In the genomic region with DNA sequence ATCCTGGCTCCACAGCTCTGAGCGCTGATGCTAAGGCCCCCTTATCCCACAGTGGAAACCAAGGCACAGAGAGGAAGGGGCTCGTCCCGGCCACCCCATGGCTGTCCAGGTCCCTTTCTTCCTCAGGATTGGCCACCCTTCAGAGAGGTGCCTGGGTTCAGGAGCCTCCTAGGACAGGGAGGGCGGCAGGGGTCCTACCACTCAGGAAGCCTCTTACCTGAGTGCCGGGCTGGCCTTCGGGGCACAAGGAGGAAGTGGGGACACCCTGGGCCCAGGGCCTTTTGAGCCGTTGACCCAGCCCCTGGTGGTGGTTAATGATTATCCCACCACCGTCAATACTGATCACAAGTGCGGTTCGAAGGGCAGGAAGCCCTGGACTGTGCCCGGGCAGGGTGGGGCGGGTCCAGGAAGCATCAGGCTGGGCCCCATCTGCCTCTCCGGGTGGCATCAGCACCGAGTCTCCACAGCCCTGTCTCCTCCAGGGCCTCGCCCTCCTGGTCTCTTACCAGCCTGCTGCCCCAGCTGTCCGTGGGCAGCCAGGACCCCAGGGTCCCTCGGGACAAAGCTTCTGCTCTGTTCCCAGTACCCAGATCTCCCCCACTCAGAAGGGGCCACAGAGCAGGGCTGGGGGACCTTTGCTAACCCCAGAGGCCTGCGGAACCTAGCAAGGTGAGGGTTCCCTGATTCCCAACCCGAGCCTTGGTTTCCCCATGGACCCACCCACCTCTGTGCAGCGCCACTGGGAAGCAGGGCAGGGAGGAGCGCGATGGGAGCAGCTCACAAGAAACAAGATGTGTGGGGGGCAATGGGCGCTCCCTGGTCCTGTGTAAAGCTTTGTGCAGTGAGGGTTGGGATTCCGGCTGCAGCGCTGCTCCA, we compare ENCODE assay signal across 1 cellular context.
TF ChIP-seq lines count a peak whose summit lies in the region.

No MANE protein-coding gene starts in this region.

TF ChIP-seq in liver, 16 proteins besides CTCF, POLR2A, EP300 and RAD21 (continued from another document):
- TF ChIP-seq, protein P1, sequence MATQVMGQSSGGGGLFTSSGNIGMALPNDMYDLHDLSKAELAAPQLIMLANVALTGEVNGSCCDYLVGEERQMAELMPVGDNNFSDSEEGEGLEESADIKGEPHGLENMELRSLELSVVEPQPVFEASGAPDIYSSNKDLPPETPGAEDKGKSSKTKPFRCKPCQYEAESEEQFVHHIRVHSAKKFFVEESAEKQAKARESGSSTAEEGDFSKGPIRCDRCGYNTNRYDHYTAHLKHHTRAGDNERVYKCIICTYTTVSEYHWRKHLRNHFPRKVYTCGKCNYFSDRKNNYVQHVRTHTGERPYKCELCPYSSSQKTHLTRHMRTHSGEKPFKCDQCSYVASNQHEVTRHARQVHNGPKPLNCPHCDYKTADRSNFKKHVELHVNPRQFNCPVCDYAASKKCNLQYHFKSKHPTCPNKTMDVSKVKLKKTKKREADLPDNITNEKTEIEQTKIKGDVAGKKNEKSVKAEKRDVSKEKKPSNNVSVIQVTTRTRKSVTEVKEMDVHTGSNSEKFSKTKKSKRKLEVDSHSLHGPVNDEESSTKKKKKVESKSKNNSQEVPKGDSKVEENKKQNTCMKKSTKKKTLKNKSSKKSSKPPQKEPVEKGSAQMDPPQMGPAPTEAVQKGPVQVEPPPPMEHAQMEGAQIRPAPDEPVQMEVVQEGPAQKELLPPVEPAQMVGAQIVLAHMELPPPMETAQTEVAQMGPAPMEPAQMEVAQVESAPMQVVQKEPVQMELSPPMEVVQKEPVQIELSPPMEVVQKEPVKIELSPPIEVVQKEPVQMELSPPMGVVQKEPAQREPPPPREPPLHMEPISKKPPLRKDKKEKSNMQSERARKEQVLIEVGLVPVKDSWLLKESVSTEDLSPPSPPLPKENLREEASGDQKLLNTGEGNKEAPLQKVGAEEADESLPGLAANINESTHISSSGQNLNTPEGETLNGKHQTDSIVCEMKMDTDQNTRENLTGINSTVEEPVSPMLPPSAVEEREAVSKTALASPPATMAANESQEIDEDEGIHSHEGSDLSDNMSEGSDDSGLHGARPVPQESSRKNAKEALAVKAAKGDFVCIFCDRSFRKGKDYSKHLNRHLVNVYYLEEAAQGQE (IDR thresholded peaks at IDR 0.05): peak; percentile 82
- TF ChIP-seq EGR1 (IDR thresholded peaks at IDR 0.05; ENCODE audit: low read depth in 2 of 2) (no peak), FOXA2 (IDR thresholded peaks at IDR 0.05) (peak; percentile 13), HNF4A (conservative IDR thresholded peaks at IDR 0.05) (peak; percentile 94 to 98), SP1 (IDR thresholded peaks at IDR 0.05) (peak; percentile 84)
